Comparison of ENCODE assay signal across 8 cellular contexts in genomic region chr11:60924906-60925684, GRCh38. TPM values are rescaled to one million over a fixed set of nuclear protein-coding genes. Genes with fewer than 3 reads are reported as not detected.
DNase-seq lines count a peak whose midpoint lies in the region; ATAC-seq and TF ChIP-seq lines count a peak whose summit lies in the region.

No MANE protein-coding gene starts in this region.

- no peaks in the 10 kb centered on the region for H4K20me1 ChIP-seq in SU-DHL-6 (ENCODE audit: low read depth, low read length)

- no peak for ATAC-seq in GM18519 (IDR thresholded peaks at IDR 0.05; ENCODE audit: low FRiP score, unreplicated experiment)
- ATAC-seq in HG02798 (IDR thresholded peaks at IDR 0.05; ENCODE audit: poor library complexity, unreplicated experiment), result no peak

- H3K9me3 Mint-ChIP-seq in activated T-cell treated with anti-CD3 and anti-CD28 coated beads, Interleukin-2, amount 50 U/mL, for 24 hours, result no peaks in the 10 kb centered on the region

- no peak for TF ChIP-seq CTCF in SU-DHL-6 (IDR thresholded peaks at IDR 0.05; ENCODE audit: insufficient read depth, low read length, poor library complexity, severe bottlenecking)

- peak overlapping the region; percentile 24 for H3K4me2 ChIP-seq in SU-DHL-6 (ENCODE audit: low read depth, low read length, poor library complexity, severe bottlenecking)

- peak overlapping the region; percentile 53 for H3K4me3 Mint-ChIP-seq in activated T-cell treated with anti-CD3 and anti-CD28 coated beads, Interleukin-2, amount 50 U/mL, for 24 hours

- no peaks in the 10 kb centered on the region for H3K27me3 ChIP-seq in SU-DHL-6 (ENCODE audit: low read length)

- H3K79me2 ChIP-seq in SU-DHL-6 (ENCODE audit: insufficient read depth, low read length), result no peaks in the 10 kb centered on the region

- peaks cover 4% of the 10 kb centered on the region; the same call in 1 of the 2 replicates for H3K36me3 ChIP-seq in SU-DHL-6 (ENCODE audit: low read length)

- DNase-seq in activated T-cell treated with anti-CD3 and anti-CD28 coated beads, Interleukin-2, amount 50 U/mL, for 24 hours, result no peak
- DNase-seq in activated T-cell treated with anti-CD3 and anti-CD28 coated beads for 4 hours (no peak), glomerular visceral epithelial cell (ENCODE audit: extremely low spot score) (peak; percentile 6), skeletal muscle cell (ENCODE audit: low read depth) (no peak), ureter (ENCODE audit: low spot score) (no peak)

- peaks cover 22% of the 10 kb centered on the region for H3K4me1 Mint-ChIP-seq in activated T-cell treated with anti-CD3 and anti-CD28 coated beads, Interleukin-2, amount 50 U/mL, for 24 hours (ENCODE audit: low read depth)

- H3K9ac ChIP-seq in SU-DHL-6 (ENCODE audit: low read length), result peak overlapping the region; percentile 27; the same call in 1 of the 2 replicates

- H3F3A ChIP-seq in SU-DHL-6 (ENCODE audit: insufficient read depth), result no peaks in the 10 kb centered on the region

- H3K9me2 ChIP-seq in SU-DHL-6 (replicated peaks; ENCODE audit: insufficient read depth, low read length), result no peaks in the 10 kb centered on the region

- no peak overlapping the region for H3K27ac ChIP-seq in SU-DHL-6 (ENCODE audit: low read depth, low read length)

- peaks cover 21% of the 10 kb centered on the region for H3K27me3 Mint-ChIP-seq in activated T-cell treated with anti-CD3 and anti-CD28 coated beads, Interleukin-2, amount 50 U/mL, for 24 hours

- H3K9me3 ChIP-seq in SU-DHL-6 (ENCODE audit: insufficient read depth, low read length), result no peaks in the 10 kb centered on the region

- H3K27ac Mint-ChIP-seq in activated T-cell treated with anti-CD3 and anti-CD28 coated beads, Interleukin-2, amount 50 U/mL, for 24 hours, result no peak overlapping the region

- H3K36me3 Mint-ChIP-seq in activated T-cell treated with anti-CD3 and anti-CD28 coated beads, Interleukin-2, amount 50 U/mL, for 24 hours (ENCODE audit: low read depth), result peaks cover 37% of the 10 kb centered on the region

- H2AFZ ChIP-seq in SU-DHL-6 (ENCODE audit: low read depth, low read length, severe bottlenecking), result no peak overlapping the region

- H3K4me3 ChIP-seq in SU-DHL-6 (ENCODE audit: insufficient read depth, low read length, poor library complexity, severe bottlenecking) (peak overlapping the region; percentile 16), skeletal muscle cell (ENCODE audit: low read depth, low read length) (peak overlapping the region; percentile 82)

RNA-seq across cellular contexts. Expression of gene TMEM132A, which starts 0.8 kb away (rescaled TPM):
- total RNA-seq in ureter, result 8.0 TPM

RNA-seq across cellular contexts. Expression of gene TMEM109, which starts 11.1 kb away (rescaled TPM):
- total RNA-seq in ureter, result 86.8 TPM

RNA-seq across cellular contexts. Expression of gene PRPF19, which starts 18.7 kb away (rescaled TPM):
- 113 TPM for total RNA-seq in ureter

RNA-seq across cellular contexts. Expression of gene SLC15A3, which starts 26.9 kb away (rescaled TPM):
- 32.3 TPM for total RNA-seq in ureter

RNA-seq across cellular contexts. Expression of gene CD6, which starts 46.4 kb away (rescaled TPM):
- total RNA-seq in ureter, result 4.2 TPM
